8 cellular contexts compared by ENCODE assay signal in the genomic region with DNA sequence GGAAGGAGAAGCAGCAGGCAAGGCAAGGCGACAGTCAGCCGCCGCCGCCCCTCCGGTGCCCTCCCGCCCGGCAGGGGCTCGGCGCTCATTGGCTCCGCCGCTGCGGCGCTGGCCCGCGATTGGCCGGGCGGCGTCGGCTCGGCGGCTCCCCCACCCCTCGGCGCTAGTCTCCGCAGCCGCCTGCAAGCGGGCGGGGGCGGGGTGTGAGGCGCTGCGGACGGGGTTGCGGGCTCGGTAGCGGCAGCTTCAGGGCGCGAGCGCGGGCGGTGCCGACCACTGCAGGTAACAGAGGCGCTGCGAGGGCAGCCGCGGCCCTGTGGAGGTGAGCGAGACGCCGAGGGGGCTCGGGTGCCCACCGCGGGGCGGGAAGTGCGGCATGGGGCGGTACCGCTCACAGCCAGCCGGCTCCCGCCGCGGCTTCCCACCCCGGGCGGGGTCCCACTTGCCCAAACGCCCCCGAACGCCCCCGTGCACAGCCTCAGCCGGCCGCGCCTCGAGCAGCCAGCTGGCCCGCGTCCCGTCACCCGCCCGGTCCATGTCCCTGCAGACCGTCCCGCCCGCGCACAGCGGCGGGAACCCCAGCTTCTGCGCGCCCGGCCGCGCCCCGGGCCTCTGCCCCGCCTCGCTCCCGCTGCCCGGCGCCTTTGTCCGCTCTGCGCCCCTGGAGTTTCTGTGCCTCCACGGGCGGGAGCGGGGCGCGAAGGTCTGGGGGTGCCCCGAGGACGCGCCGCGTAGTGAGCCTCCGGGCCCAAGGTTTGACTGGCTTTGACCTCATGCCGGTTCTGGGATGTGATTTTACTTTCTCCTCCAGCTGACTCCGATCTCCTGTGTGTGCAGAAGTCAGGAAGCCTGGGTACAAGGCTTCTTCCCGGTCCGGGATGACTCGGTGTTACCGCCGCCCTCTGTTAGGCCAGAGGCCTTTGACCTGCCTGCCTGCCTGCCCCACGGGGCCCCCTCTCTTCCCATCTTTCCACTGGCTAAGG. TPM values are rescaled to one million over a fixed set of nuclear protein-coding genes. Genes with fewer than 3 reads are reported as not detected.
DNase-seq lines count a peak whose midpoint lies in the region; ATAC-seq and TF ChIP-seq lines count a peak whose summit lies in the region.

A gene (plus strand): TSS at position 166 of the 983 bp plus-strand sequence. CDS start 4,480 bp downstream, outside the sequence.

- H3K9me3 ChIP-seq in adipocyte (ENCODE audit: control insufficient read depth, low read length), result no peaks in the 10 kb centered on the region
- H3K9me3 ChIP-seq in transverse colon, result no peaks in the 10 kb centered on the region

- peak; percentile 71 for TF ChIP-seq POLR2A in transverse colon (IDR thresholded peaks at IDR 0.05)

- peak within 1 kb of the TSS; percentile 90 for H3K4me3 ChIP-seq in GM12875 (ENCODE audit: low read depth, low read length)
- H3K4me3 ChIP-seq in adipocyte (ENCODE audit: low read length), result peak within 1 kb of the TSS; percentile 91
- H3K4me3 ChIP-seq in transverse colon, result peak within 1 kb of the TSS; percentile 76 to 93 (median 86)

- TF ChIP-seq CTCF in GM12875 (IDR thresholded peaks at IDR 0.05; ENCODE audit: borderline replicate concordance, insufficient read depth, low read depth, low read length) (no peak), transverse colon (IDR thresholded peaks at IDR 0.05) (peak in 1 of 5 experiments; percentile 2)

- peak; percentile 87 for DNase-seq in NCI-H1105 (lab: John Stamatoyannopoulos, UW)
- DNase-seq in SW480 (ENCODE audit: low spot score), result peak; percentile 91
- DNase-seq in adipocyte (ENCODE audit: low read depth), result peak; percentile 95
- DNase-seq in left cardiac atrium, result peak; percentile 89
- peak; percentile 73 to 98 (median 87) for DNase-seq in posterior cingulate gyrus
- peak; percentile 91 for DNase-seq in transverse colon

- peak within 1 kb of the TSS; percentile 91 for H3K9ac ChIP-seq in adipocyte (ENCODE audit: low read length)

- TF ChIP-seq EP300 in transverse colon (IDR thresholded peaks at IDR 0.05; ENCODE audit: low read depth), result no peak

- WGBS in transverse colon (ENCODE audit: low coverage in 1 of 2), 2 donors, result 1% methylated on average over 85 of the region's 111 CpGs; no CpG with 5 or more reads in 1 of the 2 donors

- intact Hi-C loops in left cardiac atrium (cut with DNase I) (no loop called here), posterior cingulate gyrus (cut with DNase I) (loop anchor here (2.0 kb wide), 1 partner anchor 49 kb away; a partner anchor contains a TSS), transverse colon (cut with DNase I; ENCODE audit: low total_unique reads) (no loop called here)

- peaks cover 11% of the 10 kb centered on the region for H3K4me1 ChIP-seq in adipocyte (ENCODE audit: control insufficient read depth, insufficient read depth, low read length)
- peaks cover 3 to 16% (median 12%) of the 10 kb centered on the region in 4 donors for H3K4me1 ChIP-seq in transverse colon

- H3K27ac ChIP-seq in transverse colon, result peak within 1 kb of the TSS; percentile 93 to 94 (median 94)

- H3K36me3 ChIP-seq in adipocyte (ENCODE audit: control insufficient read depth, insufficient read depth, low read length, severe bottlenecking) (peaks cover 4% of the 10 kb centered on the region), transverse colon (peaks cover 0 to 2% (median 0%) of the 10 kb centered on the region in 4 donors)

- H3K27me3 ChIP-seq in adipocyte (replicated peaks; ENCODE audit: control insufficient read depth, insufficient read depth, low read length) (no peaks in the 10 kb centered on the region), transverse colon (no peaks in the 10 kb centered on the region)

- in situ Hi-C loops in transverse colon (cut with MboI; ENCODE audit: low pct_ligation_motif_present in 1 of 4, low pct_unique_long_range_greater_than_20kb in 1 of 4, low sequenced_read_pairs in 3 of 4), result no loop called here

- peak; percentile 95 for ATAC-seq in HG02623 (IDR thresholded peaks at IDR 0.05; ENCODE audit: unreplicated experiment)
- peak; percentile 99 for ATAC-seq in left cardiac atrium

RNA-seq across cellular contexts. Expression of the gene that starts here (rescaled TPM):
- total RNA-seq in left cardiac atrium (1 to 10 TPM; 4.7 to 5.5 TPM), transverse colon (10 to 100 TPM in 3 of 4 donors, 1 to 10 TPM in 1; 5.4 to 19.4 (median 13.7) TPM)

Comparison
In these comparisons a context has a peak if more than half of its experiments do, and no peak if none do; other contexts are left out.
1. Peak in every context shown above with its lines: DNase-seq, ATAC-seq, H3K4me3 ChIP-seq and H3K27ac ChIP-seq.